Comparison of ENCODE assay signal across 8 cellular contexts in the genomic region with DNA sequence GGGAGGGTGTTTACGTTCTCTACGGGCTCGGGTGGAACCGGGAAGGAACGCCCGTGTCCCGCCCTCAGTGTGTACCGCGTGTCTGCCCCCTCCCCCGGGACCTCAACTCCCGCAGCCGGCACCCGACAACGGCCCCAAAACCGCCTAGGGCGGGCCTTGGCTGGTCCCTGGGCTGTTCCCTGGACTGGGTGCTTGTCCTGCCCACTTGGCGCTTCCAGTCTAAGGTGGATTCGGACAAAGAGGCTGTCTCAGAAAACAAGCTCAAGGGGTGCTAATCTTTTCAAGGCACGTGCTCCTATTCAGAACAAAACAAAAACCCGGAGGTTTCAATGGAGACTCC. TPM values are rescaled to one million over a fixed set of nuclear protein-coding genes. Genes with fewer than 3 reads are reported as not detected.
DNase-seq lines count a peak whose midpoint lies in the region; ATAC-seq, FAIRE-seq and TF ChIP-seq lines count a peak whose summit lies in the region.

No MANE protein-coding gene starts in this region.

- peak overlapping the region; percentile 50 for H3K14ac ChIP-seq in trophoblast cell (ENCODE audit: low read length)

- DNase-seq in NCI-H748 treated with DMSO at 0.1 percent for 48 hours (lab: John Stamatoyannopoulos, UW) (peak; percentile 56), endothelial cell of umbilical vein (ENCODE audit: low read depth, low spot score) (no peak), trophoblast cell (no peak), A172 (ENCODE audit: low spot score) (no peak), NAMALWA (ENCODE audit: low spot score) (no peak), cerebellum (ENCODE audit: low spot score) (no peak)

- H3K4me3 ChIP-seq in GM08714 (ENCODE audit: low read length) (peak overlapping the region; percentile 69; the same call in 1 of the 2 replicates), endothelial cell of umbilical vein (replicated peaks in 1 of 3; ENCODE audit: insufficient read depth in 1 of 3, low read depth in 1 of 3, low read length in 3 of 3) (peak overlapping the region; percentile 3 to 93 (median 20)), trophoblast cell (ENCODE audit: low read depth, low read length) (peak overlapping the region; percentile 73)

- H3K9me3 ChIP-seq in endothelial cell of umbilical vein (replicated peaks; ENCODE audit: control insufficient read depth, insufficient read depth, low read length) = no peaks in the 10 kb centered on the region
- H3K9me3 ChIP-seq in trophoblast cell (ENCODE audit: insufficient read depth, low read depth, low read length) = no peaks in the 10 kb centered on the region

- H4K20me1 ChIP-seq in endothelial cell of umbilical vein (replicated peaks; ENCODE audit: control insufficient read depth, extremely low read depth, insufficient read depth, low read length) = no peaks in the 10 kb centered on the region

- no peaks in the 10 kb centered on the region for H3K27me3 ChIP-seq in endothelial cell of umbilical vein (ENCODE audit: control insufficient read depth in 2 of 2, insufficient read depth in 2 of 2, low read length in 2 of 2)
- H3K27me3 ChIP-seq in trophoblast cell (ENCODE audit: insufficient read depth, low read length) = no peaks in the 10 kb centered on the region

- no peak for FAIRE-seq in endothelial cell of umbilical vein (lab: Jason Lieb, UNC)

- H4K91ac ChIP-seq in trophoblast cell (ENCODE audit: low read depth, low read length) = peak overlapping the region; percentile 72

- CTCF ChIA-PET in endothelial cell of umbilical vein (lab: Charles Lee) = no interaction called here

- H3K79me2 ChIP-seq in endothelial cell of umbilical vein (ENCODE audit: control insufficient read depth, insufficient read depth, low read length) (peaks cover 37% of the 10 kb centered on the region), trophoblast cell (ENCODE audit: control insufficient read depth, insufficient read depth, low read length, poor library complexity) (peaks cover 14% of the 10 kb centered on the region)

- WGBS in trophoblast cell (ENCODE audit: extremely low coverage, insufficient coverage, insufficient read length) = no CpG with 5 or more reads among the region's 20 CpGs

- no peak overlapping the region for H2BK12ac ChIP-seq in trophoblast cell (ENCODE audit: low read length)

- H2AFZ ChIP-seq in endothelial cell of umbilical vein (ENCODE audit: low read depth, low read length) (peak overlapping the region; percentile 86), trophoblast cell (ENCODE audit: insufficient read depth, low read length, poor library complexity) (peak overlapping the region; percentile 84)

- peaks cover 12% of the 10 kb centered on the region for H3K79me1 ChIP-seq in trophoblast cell (ENCODE audit: low read length)

- no peak overlapping the region for H3K9ac ChIP-seq in endothelial cell of umbilical vein (replicated peaks; ENCODE audit: extremely low read depth, insufficient read depth, low read length)
- peak overlapping the region; percentile 64 for H3K9ac ChIP-seq in trophoblast cell (ENCODE audit: low read length)

- H4K8ac ChIP-seq in trophoblast cell (ENCODE audit: low read depth, low read length) = peak overlapping the region; percentile 89

- H3K4me1 ChIP-seq in endothelial cell of umbilical vein (ENCODE audit: control insufficient read depth, extremely low read depth, insufficient read depth, low read length) (peaks cover 9% of the 10 kb centered on the region), trophoblast cell (ENCODE audit: control insufficient read depth in 1 of 2, insufficient read depth in 2 of 2, low read length in 2 of 2) (peaks cover 0 to 5% of the 10 kb centered on the region in 2 experiments)

- H3K27ac ChIP-seq in endothelial cell of umbilical vein (ENCODE audit: insufficient read depth, low read depth, low read length) (no peak overlapping the region), trophoblast cell (ENCODE audit: low read depth, low read length) (peak overlapping the region; percentile 13)

- intact Hi-C loops in endothelial cell of umbilical vein (cut with micrococcal nuclease) = loop anchor here (1.0 to 10.0 kb wide), 5 partner anchors 15 to 925 kb away; partner anchors contain the start of genes RUFY1 and ZNF879

- H3K9me1 ChIP-seq in endothelial cell of umbilical vein (replicated peaks; ENCODE audit: control insufficient read depth, extremely low read depth, insufficient read depth, low read length) = no peaks in the 10 kb centered on the region

- POLR2A ChIA-PET in endothelial cell of umbilical vein (lab: Charles Lee) = no interaction called here

- peak overlapping the region; percentile 81 for H4K12ac ChIP-seq in trophoblast cell (ENCODE audit: low read depth, low read length)

- peak overlapping the region; percentile 23 for H3K4ac ChIP-seq in trophoblast cell (ENCODE audit: low read depth, low read length)

- peak overlapping the region; percentile 33 for H3K18ac ChIP-seq in trophoblast cell (ENCODE audit: low read length)

- no peak for TF ChIP-seq CTCF in endothelial cell of umbilical vein (IDR thresholded peaks at IDR 0.05; ENCODE audit: extremely low read depth in 1 of 2, insufficient read depth in 1 of 2, low read depth in 1 of 2, low read length in 2 of 2)

- TF ChIP-seq POLR2A in endothelial cell of umbilical vein (IDR thresholded peaks at IDR 0.05; ENCODE audit: low read depth, low read length) = peak; percentile 10

- peak overlapping the region; percentile 1 for H3K4me2 ChIP-seq in endothelial cell of umbilical vein (ENCODE audit: insufficient read depth, low read length)
- peak overlapping the region; percentile 72 for H3K4me2 ChIP-seq in trophoblast cell (ENCODE audit: low read length)

- no peak overlapping the region for H3K23ac ChIP-seq in trophoblast cell (ENCODE audit: low read length)

- BruUV-seq in endothelial cell of umbilical vein (replicated peaks; lab: Mats Ljungman, UMichigan) = TSS peak; percentile 70

- peaks cover 0 to under 1% of the 10 kb centered on the region in 2 experiments for H3K36me3 ChIP-seq in endothelial cell of umbilical vein (ENCODE audit: control insufficient read depth in 2 of 2, extremely low read depth in 1 of 2, insufficient read depth in 2 of 2, low read length in 2 of 2)
- H3K36me3 ChIP-seq in trophoblast cell (ENCODE audit: control insufficient read depth in 1 of 2, insufficient read depth in 2 of 2, low read length in 2 of 2) = no peaks in the 10 kb centered on the region

- peak overlapping the region; percentile 34 for H2BK5ac ChIP-seq in trophoblast cell (ENCODE audit: low read depth, low read length, poor library complexity)

- no peak for ATAC-seq in HG02678 (IDR thresholded peaks at IDR 0.05; ENCODE audit: unreplicated experiment)

- H2AK5ac ChIP-seq in trophoblast cell (ENCODE audit: low read length) = no peak overlapping the region

- H2BK120ac ChIP-seq in trophoblast cell (ENCODE audit: insufficient read depth, low read length, poor library complexity) = no peak overlapping the region

- dilution Hi-C loops in endothelial cell of umbilical vein (cut with MboI; ENCODE audit: extremely low pct_ligation_motif_present, low sequenced_read_pairs) = no loop called here

TF ChIP-seq in endothelial cell of umbilical vein, 7 proteins besides CTCF, POLR2A, EP300 and RAD21:
- TF ChIP-seq JUN (IDR thresholded peaks at IDR 0.05; ENCODE audit: borderline replicate concordance, insufficient read depth, insufficient read length, low read depth) (no peak), MAX (IDR thresholded peaks at IDR 0.05; ENCODE audit: insufficient read depth, insufficient read length) (no peak), MYC (IDR thresholded peaks at IDR 0.05; ENCODE audit: low read depth, low read length) (no peak), POLR2AphosphoS5 (IDR thresholded peaks at IDR 0.05; ENCODE audit: insufficient read depth, low read depth, low read length) (no peak), EZH2 (IDR thresholded peaks at IDR 0.05; ENCODE audit: borderline replicate concordance, low read depth, low read length, severe bottlenecking) (no peak), GATA2 (IDR thresholded peaks at IDR 0.05; ENCODE audit: insufficient read depth, insufficient read length, low read depth, low read length) (no peak), FOS (IDR thresholded peaks at IDR 0.05; ENCODE audit: borderline replicate concordance, insufficient read depth, low read length) (no peak)

RNA-seq across cellular contexts. Expression of gene CLK4, which starts 0.4 kb away (rescaled TPM):
- 19.2 and 19.5 TPM in 2 replicates for total RNA-seq in endothelial cell of umbilical vein
- polyA plus RNA-seq in endothelial cell of umbilical vein = 6.8 and 7.0 TPM in 2 replicates
- polyA plus RNA-seq in endothelial cell of umbilical vein (2011; cell fraction: cytosol; rRNA removed) = 4.0 and 4.4 TPM in 2 replicates
- 48.5 and 62.7 TPM in 2 replicates for polyA plus RNA-seq in endothelial cell of umbilical vein (2011; cell fraction: nucleus; rRNA removed)
- polyA plus RNA-seq in endothelial cell of umbilical vein (2012) = 6.2 and 6.6 TPM in 2 replicates
- 20.8 and 27.5 TPM in 2 replicates for polyA minus RNA-seq in endothelial cell of umbilical vein
- polyA minus RNA-seq in endothelial cell of umbilical vein (2011; cell fraction: cytosol; rRNA and poly(A)+ RNA removed) = 8.3 TPM
- polyA minus RNA-seq in endothelial cell of umbilical vein (2011; cell fraction: nucleus; rRNA and poly(A)+ RNA removed) = 50.5 and 85.9 TPM in 2 replicates
- polyA plus RNA-seq in trophoblast cell (2013) = 9.8 and 10.2 TPM in 2 replicates
- 13.6 and 15.1 TPM in 2 replicates for total RNA-seq in A172 (2014; rRNA removed; shearing (Covaris generic))
- total RNA-seq in cerebellum = 92.5 TPM

RNA-seq across cellular contexts. Expression of gene COL23A1, which starts 37.0 kb away (rescaled TPM):
- total RNA-seq in endothelial cell of umbilical vein (not detected in 2 replicates), cerebellum (4.5 TPM)
- polyA plus RNA-seq in endothelial cell of umbilical vein = not detected in 2 replicates
- polyA plus RNA-seq in endothelial cell of umbilical vein (2011; cell fraction: cytosol; rRNA removed) = not detected in 2 replicates
- polyA plus RNA-seq in endothelial cell of umbilical vein (2011; cell fraction: nucleus; rRNA removed) = 0.05 TPM in 1 of 2 replicates, not detected in the other
- polyA plus RNA-seq in endothelial cell of umbilical vein (2012) = not detected in 2 replicates
- 0.06 TPM in 1 of 2 replicates, not detected in the other for polyA minus RNA-seq in endothelial cell of umbilical vein
- not detected for polyA minus RNA-seq in endothelial cell of umbilical vein (2011; cell fraction: cytosol; rRNA and poly(A)+ RNA removed)
- not detected in 2 replicates for polyA minus RNA-seq in endothelial cell of umbilical vein (2011; cell fraction: nucleus; rRNA and poly(A)+ RNA removed)
- polyA plus RNA-seq in trophoblast cell (2013) = 0.73 and 1.0 TPM in 2 replicates
- total RNA-seq in A172 (2014; rRNA removed; shearing (Covaris generic)) = not detected in 2 replicates

Comparison
In these comparisons a context has a peak if more than half of its experiments do, and no peak if none do; other contexts are left out.
1. H3K4me3 ChIP-seq: peak in every context shown above with its lines; median percentile 73 in trophoblast cell; 69 in GM08714; 20 in endothelial cell of umbilical vein.